Comparison of ENCODE assay signal across 24 cellular contexts in genomic region chr16:3838600-3839401, GRCh38. TPM values are rescaled to one million over a fixed set of nuclear protein-coding genes. Genes with fewer than 3 reads are reported as not detected.
A peak's percentile ranks its signal among the peaks of the same experiment; 100 is the strongest.
DNase-seq lines count a peak whose midpoint lies in the region; ATAC-seq and TF ChIP-seq lines count a peak whose summit lies in the region.
"Had no signal": no experiment of that assay in that cellular context is flagged by ENCODE, and none has a peak within 500 bp of the region (broad histone marks: within the 10 kb centered on the region; RNA-seq: fewer than 3 reads in every experiment).

No MANE protein-coding gene starts in this region.

- TF ChIP-seq CTCF in GM23338 (conservative IDR thresholded peaks at IDR 0.05; ENCODE audit: low read depth in 2 of 2) (no peak), WERI-Rb-1 (IDR thresholded peaks at IDR 0.05; ENCODE audit: low read depth, low read length) (no peak), osteocyte (IDR thresholded peaks at IDR 0.05) (no peak)

- no peaks in the 10 kb centered on the region for H3K9me3 ChIP-seq in WERI-Rb-1 (ENCODE audit: severe bottlenecking)
- H3K9me3 ChIP-seq: ascending aorta, esophagus muscularis mucosa, HAP-1, left ventricle myocardium inferior had no signal

- peaks cover 99% of the 10 kb centered on the region for H3K79me2 ChIP-seq in GM23338 (replicated peaks; ENCODE audit: insufficient read depth)

- H3K4me3 ChIP-seq in GM23338 = no peak overlapping the region
- H3K4me3 ChIP-seq in WERI-Rb-1 (ENCODE audit: low read depth, low read length) = no peak overlapping the region
- H3K4me3 ChIP-seq: ascending aorta, esophagus muscularis mucosa, HAP-1, left ventricle myocardium inferior had no signal

- H3K4me1 Mint-ChIP-seq in GM23338 (peaks cover 49% of the 10 kb centered on the region), osteocyte (ENCODE audit: unreplicated experiment) (peaks cover 56% of the 10 kb centered on the region)

- no peak overlapping the region for H3K27ac ChIP-seq in GM23338 (ENCODE audit: low read depth)
- H3K27ac ChIP-seq in WERI-Rb-1 = 0 out of 2 replicates have a peak overlapping the region, but pooled peaks have one; percentile 32
- H3K27ac ChIP-seq: ascending aorta, C4-2B, esophagus muscularis mucosa, left ventricle myocardium inferior had no signal

- peaks cover 7% of the 10 kb centered on the region; the same call in 1 of the 3 replicates for H3K36me3 Mint-ChIP-seq in GM23338 (ENCODE audit: low read depth)
- peaks cover 6% of the 10 kb centered on the region for H3K36me3 Mint-ChIP-seq in osteocyte (ENCODE audit: unreplicated experiment)

- H3K27ac Mint-ChIP-seq in GM23338 (no peak overlapping the region), osteocyte (ENCODE audit: unreplicated experiment) (peak overlapping the region; percentile 36)

- DNase-seq in GM23338 (ENCODE audit: low spot score) = no peak
- DNase-seq in WERI-Rb-1 = no peak
- DNase-seq in fibroblast of peridontal ligament (ENCODE audit: extremely low read depth) = peak; percentile 35
- no peak for DNase-seq in osteocyte (ENCODE audit: extremely low spot score, unreplicated experiment)
- DNase-seq in stimulated activated CD4-positive, alpha-beta T cell treated with anti-CD3 and anti-CD28 coated beads, Interleukin-2, amount 100 ng/mL, for 24 hours = no peak
- DNase-seq in GF-D8 (lab: John Stamatoyannopoulos, UW) = no peak
- DNase-seq: activated naive CD4-positive, alpha-beta T cell treated with Interleukin-2 at 50 U/mL for 16 hours; activated T-cell treated with anti-CD3 and anti-CD28 coated beads, Interleukin-2, amount 50 U/mL, for 48 hours; effector memory CD4-positive, alpha-beta T cell; glutamatergic neuron; KG1; left ventricle myocardium inferior; NCI-H146; NCI-H82; small intestine; stimulated activated CD4-positive, alpha-beta T cell treated with anti-CD3 and anti-CD28 coated beads, Interleukin-2, amount 100 ng/mL, for 48 hours; stimulated activated naive CD4-positive, alpha-beta T cell had no signal

- H3K27me3 Mint-ChIP-seq in GM23338 (ENCODE audit: insufficient read depth, low read depth, poor library complexity) (peaks cover 10% of the 10 kb centered on the region), osteocyte (ENCODE audit: unreplicated experiment) (no peaks in the 10 kb centered on the region)

- H3K9me3 Mint-ChIP-seq in GM23338 = no peaks in the 10 kb centered on the region; the same call in 2 of the 3 replicates
- H3K9me3 Mint-ChIP-seq in osteocyte (ENCODE audit: unreplicated experiment) = no peaks in the 10 kb centered on the region

- H3K4me2 ChIP-seq in GM23338 = 0 out of 2 replicates have a peak overlapping the region, but pooled peaks have one; percentile 48

- peaks cover 53% of the 10 kb centered on the region for H4K20me1 ChIP-seq in GM23338 (replicated peaks; ENCODE audit: insufficient read depth)

- H3K36me3 ChIP-seq in GM23338 (ENCODE audit: insufficient read depth) (no peaks in the 10 kb centered on the region), WERI-Rb-1 (peaks cover 17% of the 10 kb centered on the region)
- H3K36me3 ChIP-seq: ascending aorta, left ventricle myocardium inferior had no signal

- H3K4me1 ChIP-seq in GM23338 (ENCODE audit: insufficient read depth) = peaks cover 47% of the 10 kb centered on the region

- H3K27me3 ChIP-seq in GM23338 (ENCODE audit: insufficient read depth) (no peaks in the 10 kb centered on the region), WERI-Rb-1 (ENCODE audit: insufficient read depth, low read depth, severe bottlenecking) (no peaks in the 10 kb centered on the region)
- H3K27me3 ChIP-seq: ascending aorta, esophagus muscularis mucosa had no signal

- no peaks in the 10 kb centered on the region for H3K9me2 ChIP-seq in GM23338 (ENCODE audit: insufficient read depth)

- H3K4me3 Mint-ChIP-seq in GM23338 (no peak overlapping the region; the same call in 2 of the 3 replicates), osteocyte (ENCODE audit: unreplicated experiment) (peak overlapping the region; percentile 39)

- no peak overlapping the region for H2AFZ ChIP-seq in GM23338

- ATAC-seq in GM23338 (no peak), HG03108 (IDR thresholded peaks at IDR 0.05; ENCODE audit: unreplicated experiment) (no peak), HG02759 (IDR thresholded peaks at IDR 0.05; ENCODE audit: unreplicated experiment) (no peak)
- ATAC-seq: Right ventricle myocardium inferior had no signal

- no peaks in the 10 kb centered on the region for H3F3A ChIP-seq in GM23338 (replicated peaks; ENCODE audit: low read depth)

TF ChIP-seq in GM23338, 12 proteins besides CTCF, POLR2A, EP300 and RAD21 (continues in another document):
- TF ChIP-seq EZH2phosphoT487 (IDR thresholded peaks at IDR 0.05; ENCODE audit: unreplicated experiment) = no peak
- TF ChIP-seq, protein P1, sequence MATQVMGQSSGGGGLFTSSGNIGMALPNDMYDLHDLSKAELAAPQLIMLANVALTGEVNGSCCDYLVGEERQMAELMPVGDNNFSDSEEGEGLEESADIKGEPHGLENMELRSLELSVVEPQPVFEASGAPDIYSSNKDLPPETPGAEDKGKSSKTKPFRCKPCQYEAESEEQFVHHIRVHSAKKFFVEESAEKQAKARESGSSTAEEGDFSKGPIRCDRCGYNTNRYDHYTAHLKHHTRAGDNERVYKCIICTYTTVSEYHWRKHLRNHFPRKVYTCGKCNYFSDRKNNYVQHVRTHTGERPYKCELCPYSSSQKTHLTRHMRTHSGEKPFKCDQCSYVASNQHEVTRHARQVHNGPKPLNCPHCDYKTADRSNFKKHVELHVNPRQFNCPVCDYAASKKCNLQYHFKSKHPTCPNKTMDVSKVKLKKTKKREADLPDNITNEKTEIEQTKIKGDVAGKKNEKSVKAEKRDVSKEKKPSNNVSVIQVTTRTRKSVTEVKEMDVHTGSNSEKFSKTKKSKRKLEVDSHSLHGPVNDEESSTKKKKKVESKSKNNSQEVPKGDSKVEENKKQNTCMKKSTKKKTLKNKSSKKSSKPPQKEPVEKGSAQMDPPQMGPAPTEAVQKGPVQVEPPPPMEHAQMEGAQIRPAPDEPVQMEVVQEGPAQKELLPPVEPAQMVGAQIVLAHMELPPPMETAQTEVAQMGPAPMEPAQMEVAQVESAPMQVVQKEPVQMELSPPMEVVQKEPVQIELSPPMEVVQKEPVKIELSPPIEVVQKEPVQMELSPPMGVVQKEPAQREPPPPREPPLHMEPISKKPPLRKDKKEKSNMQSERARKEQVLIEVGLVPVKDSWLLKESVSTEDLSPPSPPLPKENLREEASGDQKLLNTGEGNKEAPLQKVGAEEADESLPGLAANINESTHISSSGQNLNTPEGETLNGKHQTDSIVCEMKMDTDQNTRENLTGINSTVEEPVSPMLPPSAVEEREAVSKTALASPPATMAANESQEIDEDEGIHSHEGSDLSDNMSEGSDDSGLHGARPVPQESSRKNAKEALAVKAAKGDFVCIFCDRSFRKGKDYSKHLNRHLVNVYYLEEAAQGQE (IDR thresholded peaks at IDR 0.05; ENCODE audit: unreplicated experiment) = no peak
- TF ChIP-seq, protein P2, sequence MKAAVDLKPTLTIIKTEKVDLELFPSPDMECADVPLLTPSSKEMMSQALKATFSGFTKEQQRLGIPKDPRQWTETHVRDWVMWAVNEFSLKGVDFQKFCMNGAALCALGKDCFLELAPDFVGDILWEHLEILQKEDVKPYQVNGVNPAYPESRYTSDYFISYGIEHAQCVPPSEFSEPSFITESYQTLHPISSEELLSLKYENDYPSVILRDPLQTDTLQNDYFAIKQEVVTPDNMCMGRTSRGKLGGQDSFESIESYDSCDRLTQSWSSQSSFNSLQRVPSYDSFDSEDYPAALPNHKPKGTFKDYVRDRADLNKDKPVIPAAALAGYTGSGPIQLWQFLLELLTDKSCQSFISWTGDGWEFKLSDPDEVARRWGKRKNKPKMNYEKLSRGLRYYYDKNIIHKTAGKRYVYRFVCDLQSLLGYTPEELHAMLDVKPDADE (IDR thresholded peaks at IDR 0.05) = no peak
- TF ChIP-seq NANOG (IDR thresholded peaks at IDR 0.05; ENCODE audit: borderline replicate concordance) = no peak
- no peak for TF ChIP-seq STAT1 (IDR thresholded peaks at IDR 0.05; ENCODE audit: unreplicated experiment)

RNA-seq across cellular contexts. Expression of gene CREBBP, which starts 41.7 kb away (rescaled TPM):
- total RNA-seq in GM23338 (2014; rRNA removed; shearing (Covaris generic)) = 42.7 and 54.8 TPM in 2 replicates
- polyA plus RNA-seq in GM23338 (2016; fragmentation: Nextera tagmentation; extraction: Ambion mirVana) = 36.9 and 38.1 TPM in 2 replicates
- total RNA-seq in osteocyte = 107 and 109 TPM in 2 replicates
